In the genomic region with DNA sequence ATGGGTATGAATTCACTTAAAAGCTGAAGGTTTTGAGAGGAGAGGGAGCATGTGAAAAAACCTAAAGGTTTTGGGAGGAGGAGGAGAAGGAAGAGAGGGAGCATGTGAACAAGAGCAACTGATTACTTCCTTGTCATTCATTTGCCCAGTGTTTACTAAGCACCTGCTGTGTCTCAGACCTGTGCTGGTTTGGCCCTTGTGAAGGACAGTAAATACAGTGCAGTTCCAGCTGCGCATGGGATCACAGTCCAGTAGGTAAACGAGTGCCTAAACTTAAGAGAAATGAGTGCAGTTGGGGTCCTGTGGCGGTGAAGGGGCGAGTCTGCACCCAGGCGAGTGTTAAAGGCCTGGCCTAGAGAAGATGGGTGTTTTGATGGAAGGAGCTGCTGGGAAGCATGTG, we compare ENCODE assay signal across 22 cellular contexts. TPM values are rescaled to one million over a fixed set of nuclear protein-coding genes. Genes with fewer than 3 reads are reported as not detected.
DNase-seq lines count a peak whose midpoint lies in the region; ATAC-seq and TF ChIP-seq lines count a peak whose summit lies in the region.
"Had no signal": no experiment of that assay in that cellular context is flagged by ENCODE, and none has a peak within 500 bp of the region (broad histone marks: within the 10 kb centered on the region; RNA-seq: fewer than 3 reads in every experiment).

No MANE protein-coding gene starts in this region.

- H3K9me2 ChIP-seq in Loucy (replicated peaks; ENCODE audit: low read depth, low read length): no peaks in the 10 kb centered on the region

- no peaks in the 10 kb centered on the region for H3K9me3 ChIP-seq in Loucy (ENCODE audit: insufficient read depth, low read depth, low read length)
- H3K9me3 ChIP-seq: heart left ventricle, right atrium auricular region had no signal

- no peak overlapping the region for H2AFZ ChIP-seq in Loucy (ENCODE audit: low read length)

- H3K9me3 Mint-ChIP-seq in activated naive CD8-positive, alpha-beta T cell (ENCODE audit: low read depth): no peaks in the 10 kb centered on the region
- H3K9me3 Mint-ChIP-seq in activated naive CD8-positive, alpha-beta T cell treated with anti-CD3 and anti-CD28 coated beads, Interleukin-2, amount 50 U/mL, for 24 hours: no peaks in the 10 kb centered on the region
- H3K9me3 Mint-ChIP-seq: activated CD4-positive, alpha-beta T cell treated with anti-CD3 and anti-CD28 coated beads, Interleukin-2, amount 10 ng/mL, durations not matched to agents 7 days and 5 days; activated naive CD8-positive, alpha-beta T cell treated with anti-CD3 and anti-CD28 coated beads, Interleukin-2, amount 10 ng/mL, durations not matched to agents 7 days and 5 days; activated T-helper 17 cell treated with anti-CD3 and anti-CD28 coated beads, Interleukin-2, amount 50 U/mL, for 72 hours; naive B cell had no signal

- H3K4me2 ChIP-seq in Loucy (ENCODE audit: low read depth, low read length, poor library complexity, severe bottlenecking): peak overlapping the region; percentile 37

- intact Hi-C loops in left colon (cut with DNase I, micrococcal nuclease): no loop called here

- H3K36me3 Mint-ChIP-seq in activated naive CD8-positive, alpha-beta T cell: no peaks in the 10 kb centered on the region
- H3K36me3 Mint-ChIP-seq in activated naive CD8-positive, alpha-beta T cell treated with anti-CD3 and anti-CD28 coated beads, Interleukin-2, amount 50 U/mL, for 24 hours (ENCODE audit: low read depth): no peaks in the 10 kb centered on the region
- H3K36me3 Mint-ChIP-seq: naive B cell had no signal

- H3K27me3 ChIP-seq in Loucy (ENCODE audit: insufficient read depth, low read length, poor library complexity, severe bottlenecking): no peaks in the 10 kb centered on the region
- H3K27me3 ChIP-seq: heart left ventricle, right atrium auricular region had no signal

- ATAC-seq in activated naive CD8-positive, alpha-beta T cell treated with anti-CD3 and anti-CD28 coated beads, Interleukin-2, amount 50 U/mL, for 24 hours: no peak
- ATAC-seq in left colon (peak; percentile 80), GM19455 (IDR thresholded peaks at IDR 0.05; ENCODE audit: unreplicated experiment) (no peak), HG03159 (IDR thresholded peaks at IDR 0.05; ENCODE audit: unreplicated experiment) (no peak)
- ATAC-seq: activated T-helper 17 cell treated with anti-CD3 and anti-CD28 coated beads, Interleukin-2, amount 50 U/mL, for 72 hours; heart left ventricle; Right ventricle myocardium inferior had no signal

- H3K4me3 ChIP-seq in Loucy (ENCODE audit: low read length, poor library complexity, severe bottlenecking): no peak overlapping the region
- H3K4me3 ChIP-seq: heart left ventricle, right atrium auricular region had no signal

- DNase-seq in activated naive CD8-positive, alpha-beta T cell treated with anti-CD3 and anti-CD28 coated beads, Interleukin-2, amount 50 U/mL, for 24 hours: no peak
- DNase-seq in left colon (no peak), retina (no peak)
- DNase-seq: activated CD4-positive, alpha-beta T cell treated with anti-CD3 and anti-CD28 coated beads, Interleukin-2, amount 10 ng/mL, durations not matched to agents 7 days and 5 days; activated naive CD8-positive, alpha-beta T cell treated with anti-CD3 and anti-CD28 coated beads, Interleukin-2, amount 10 ng/mL, durations not matched to agents 7 days and 5 days; C1 segment of cervical spinal cord; effector CD4-positive, alpha-beta T cell; foreskin fibroblast; heart left ventricle; mesendoderm; naive B cell; NCI-H1048; NCI-H187 treated with DMSO at 0.1 percent for 48 hours; NCI-H345; NCI-H82 had no signal

- H3K27me3 Mint-ChIP-seq in activated naive CD8-positive, alpha-beta T cell: no peaks in the 10 kb centered on the region
- H3K27me3 Mint-ChIP-seq in activated naive CD8-positive, alpha-beta T cell treated with anti-CD3 and anti-CD28 coated beads, Interleukin-2, amount 50 U/mL, for 24 hours: no peaks in the 10 kb centered on the region
- H3K27me3 Mint-ChIP-seq: activated CD4-positive, alpha-beta T cell treated with anti-CD3 and anti-CD28 coated beads, Interleukin-2, amount 10 ng/mL, durations not matched to agents 7 days and 5 days; activated naive CD8-positive, alpha-beta T cell treated with anti-CD3 and anti-CD28 coated beads, Interleukin-2, amount 10 ng/mL, durations not matched to agents 7 days and 5 days; naive B cell had no signal

- peaks cover 17% of the 10 kb centered on the region for H4K20me1 ChIP-seq in Loucy (ENCODE audit: insufficient read depth, low read length, poor library complexity, severe bottlenecking)

- peaks cover 97% of the 10 kb centered on the region for H3K79me2 ChIP-seq in Loucy (ENCODE audit: insufficient read depth, low read length)

- H3K4me3 Mint-ChIP-seq in activated naive CD8-positive, alpha-beta T cell: no peak overlapping the region
- H3K4me3 Mint-ChIP-seq in activated naive CD8-positive, alpha-beta T cell treated with anti-CD3 and anti-CD28 coated beads, Interleukin-2, amount 50 U/mL, for 24 hours: no peak overlapping the region
- H3K4me3 Mint-ChIP-seq: activated CD4-positive, alpha-beta T cell treated with anti-CD3 and anti-CD28 coated beads, Interleukin-2, amount 10 ng/mL, durations not matched to agents 7 days and 5 days; activated naive CD8-positive, alpha-beta T cell treated with anti-CD3 and anti-CD28 coated beads, Interleukin-2, amount 10 ng/mL, durations not matched to agents 7 days and 5 days; activated T-helper 17 cell treated with anti-CD3 and anti-CD28 coated beads, Interleukin-2, amount 50 U/mL, for 72 hours; naive B cell had no signal

- no peaks in the 10 kb centered on the region for H3K36me3 ChIP-seq in Loucy (ENCODE audit: insufficient read depth, low read length)
- H3K36me3 ChIP-seq: heart left ventricle, right atrium auricular region had no signal

- H3K4me1 ChIP-seq in Loucy (ENCODE audit: insufficient read depth, low read length, poor library complexity, severe bottlenecking): peaks cover 32% of the 10 kb centered on the region

- no peaks in the 10 kb centered on the region for H3F3A ChIP-seq in Loucy (ENCODE audit: low read depth)

- H3K4me1 Mint-ChIP-seq in activated naive CD8-positive, alpha-beta T cell (ENCODE audit: low read depth): peaks cover 75% of the 10 kb centered on the region
- peaks cover 43% of the 10 kb centered on the region for H3K4me1 Mint-ChIP-seq in activated naive CD8-positive, alpha-beta T cell treated with anti-CD3 and anti-CD28 coated beads, Interleukin-2, amount 50 U/mL, for 24 hours

- peak overlapping the region; percentile 4 for H3K27ac Mint-ChIP-seq in activated naive CD8-positive, alpha-beta T cell
- no peak overlapping the region for H3K27ac Mint-ChIP-seq in activated naive CD8-positive, alpha-beta T cell treated with anti-CD3 and anti-CD28 coated beads, Interleukin-2, amount 50 U/mL, for 24 hours
- H3K27ac Mint-ChIP-seq: activated CD4-positive, alpha-beta T cell treated with anti-CD3 and anti-CD28 coated beads, Interleukin-2, amount 10 ng/mL, durations not matched to agents 7 days and 5 days; activated naive CD8-positive, alpha-beta T cell treated with anti-CD3 and anti-CD28 coated beads, Interleukin-2, amount 10 ng/mL, durations not matched to agents 7 days and 5 days; activated T-helper 17 cell treated with anti-CD3 and anti-CD28 coated beads, Interleukin-2, amount 50 U/mL, for 72 hours had no signal

- H3K9ac ChIP-seq in Loucy (ENCODE audit: low read depth, low read length, poor library complexity, severe bottlenecking): no peak overlapping the region

- TF ChIP-seq CTCF in Loucy (conservative IDR thresholded peaks at IDR 0.05; ENCODE audit: low read length): no peak

RNA-seq across cellular contexts. Expression of a gene that starts 38.6 kb away (rescaled TPM):
- 10 to 100 TPM; 40.2 to 42.0 TPM for total RNA-seq in left colon
